Comparison of ENCODE assay signal across 8 cellular contexts in genomic region chr22:19962246-19962908, GRCh38. TPM values are rescaled to one million over a fixed set of nuclear protein-coding genes. Genes with fewer than 3 reads are reported as not detected.
A peak's percentile ranks its signal among the peaks of the same experiment; 100 is the strongest.
DNase-seq lines count a peak whose midpoint lies in the region; ATAC-seq, FAIRE-seq and TF ChIP-seq lines count a peak whose summit lies in the region.

No MANE protein-coding gene starts in this region.

- peaks cover 65% of the 10 kb centered on the region for H3K36me3 ChIP-seq in DND-41 (ENCODE audit: insufficient read depth, low read length)
- H3K36me3 ChIP-seq in GM12878 (ENCODE audit: control insufficient read depth in 2 of 2, insufficient read depth in 2 of 2, low read length in 1 of 2) = peaks cover 0 to 3% of the 10 kb centered on the region in 2 experiments; a peak in 2 of 4 replicates
- H3K36me3 ChIP-seq in iPS DF 6.9 (ENCODE audit: control insufficient read depth, insufficient read depth, low read length) = no peaks in the 10 kb centered on the region; the same call in 1 of the 2 replicates
- peaks cover 21 to 35% (median 24%) of the 10 kb centered on the region in 3 donors for H3K36me3 ChIP-seq in skeletal muscle tissue (ENCODE audit: control insufficient read depth in 3 of 3, insufficient read depth in 3 of 3, low read length in 3 of 3)

- H4K20me1 ChIP-seq in DND-41 (ENCODE audit: insufficient read depth, low read length) (peaks cover 46% of the 10 kb centered on the region), GM12878 (ENCODE audit: control insufficient read depth, insufficient read depth) (no peaks in the 10 kb centered on the region)

- no TSS peak for BruUV-seq in GM12878 (replicated peaks; lab: Mats Ljungman, UMichigan)

- FAIRE-seq in GM12878 (lab: Jason Lieb, UNC) = no peak

- H3K4me1 ChIP-seq in DND-41 (ENCODE audit: insufficient read depth, low read length) (no peaks in the 10 kb centered on the region), GM12878 (ENCODE audit: control insufficient read depth, insufficient read depth, low read length) (no peaks in the 10 kb centered on the region), iPS DF 6.9 (ENCODE audit: control insufficient read depth, insufficient read depth, low read length) (peaks cover 11% of the 10 kb centered on the region), skeletal muscle tissue (ENCODE audit: control insufficient read depth in 3 of 3, insufficient read depth in 3 of 3, low read length in 3 of 3) (peaks cover 25 to 36% (median 31%) of the 10 kb centered on the region in 3 donors)

- H3K9me3 ChIP-seq in DND-41 (ENCODE audit: insufficient read depth, low read length, severe bottlenecking) = no peaks in the 10 kb centered on the region
- no peaks in the 10 kb centered on the region for H3K9me3 ChIP-seq in GM12878 (replicated peaks; ENCODE audit: control insufficient read depth, insufficient read depth, low read length)
- H3K9me3 ChIP-seq in iPS DF 6.9 (ENCODE audit: control insufficient read depth, insufficient read depth, low read length) = no peaks in the 10 kb centered on the region
- no peaks in the 10 kb centered on the region for H3K9me3 ChIP-seq in skeletal muscle tissue (ENCODE audit: control insufficient read depth in 3 of 3, low read length in 3 of 3)

- peak; percentile 23; the same call in 1 of the 2 replicates for TF ChIP-seq RAD21 in GM12878 (IDR thresholded peaks at IDR 0.05; ENCODE audit: insufficient read depth, low read depth, low read length)

- H3K4me3 ChIP-seq in DND-41 (ENCODE audit: low read depth in 1 of 2, low read length in 2 of 2) (no peak overlapping the region), GM12878 (no peak overlapping the region), iPS DF 6.9 (ENCODE audit: low read length) (no peak overlapping the region), skeletal muscle tissue (ENCODE audit: low read length in 3 of 3) (no peak overlapping the region)

- 50% methylated on average over 21 of the region's 22 CpGs for WGBS in GM12878 (ENCODE audit: insufficient coverage, insufficient replicate concordance, low lambda C conversion rate, missing lambda C conversion rate)
- WGBS in iPS DF 6.9 (ENCODE audit: insufficient coverage, insufficient read length) = no CpG with 5 or more reads among the region's 22 CpGs

- in situ Hi-C loops in GM12878 (cut with MboI) = no loop called here

- intact Hi-C loops in GM12878 (cut with micrococcal nuclease; ENCODE audit: unreplicated experiment) = no loop called here

- TF ChIP-seq CTCF in DND-41 (IDR thresholded peaks at IDR 0.05; ENCODE audit: borderline replicate concordance, extremely low read depth, low read length, poor library complexity, severe bottlenecking) = peak; percentile 86
- TF ChIP-seq CTCF in GM12878 (IDR thresholded peaks at IDR 0.05 in 2 of 3, conservative IDR thresholded peaks at IDR 0.05 in 1 of 3; ENCODE audit: control insufficient read depth in 2 of 3, extremely low read depth in 1 of 3, insufficient read depth in 1 of 3, low read depth in 3 of 3, low read length in 3 of 3) = peak; percentile 35 to 65 (median 58)

- no peak for TF ChIP-seq EP300 in GM12878 (IDR thresholded peaks at IDR 0.05; ENCODE audit: borderline replicate concordance in 1 of 2, control insufficient read depth in 1 of 2, low read depth in 2 of 2, low read length in 2 of 2)

- DNase-seq in DND-41 (peak; percentile 89), LoVo (ENCODE audit: low spot score) (peak; percentile 41), SW480 (ENCODE audit: low spot score) (peak; percentile 66), GM12878 (ENCODE audit: low read depth, low spot score) (no peak), iPS DF 6.9 (ENCODE audit: low read depth, low spot score) (peak; percentile 72)

- H3K79me2 ChIP-seq in DND-41 (ENCODE audit: insufficient read depth, low read length) = peaks cover 5% of the 10 kb centered on the region; the same call in 1 of the 2 replicates
- H3K79me2 ChIP-seq in GM12878 (ENCODE audit: control insufficient read depth, insufficient read depth, low read length) = no peaks in the 10 kb centered on the region

- H3K27ac ChIP-seq in DND-41 (ENCODE audit: low read length) (peak overlapping the region; percentile 6; the same call in 1 of the 2 replicates), GM12878 (ENCODE audit: control insufficient read depth, insufficient read depth) (no peak overlapping the region), iPS DF 6.9 (ENCODE audit: low read length) (no peak overlapping the region), skeletal muscle tissue (ENCODE audit: low read depth, low read length) (no peak overlapping the region)

- RAD21 ChIA-PET in GM12878 (lab: Charles Lee; ENCODE audit: unreplicated experiment) = interaction anchor here (0.6 kb wide), 1 partner anchor 168 kb away, joined by 3 read pairs; no protein-coding TSS in a partner anchor

- H3K9ac ChIP-seq in DND-41 (ENCODE audit: low read depth, low read length) (no peak overlapping the region), GM12878 (ENCODE audit: control insufficient read depth, insufficient read depth, low read length) (no peak overlapping the region), skeletal muscle tissue (ENCODE audit: low read depth in 1 of 3, low read length in 3 of 3) (peak overlapping the region in 2 of 3 donors; percentile 28 to 60)

- H2AFZ ChIP-seq in DND-41 (ENCODE audit: low read depth, low read length) = no peak overlapping the region
- no peak overlapping the region for H2AFZ ChIP-seq in GM12878 (ENCODE audit: control insufficient read depth, low read depth, low read length)

- H3K4me2 ChIP-seq in DND-41 (ENCODE audit: insufficient read depth, low read length) (no peak overlapping the region), GM12878 (ENCODE audit: control insufficient read depth, insufficient read depth) (no peak overlapping the region)

- SMC1A ChIA-PET in GM12878 (lab: Charles Lee; ENCODE audit: uncharacterized antibody, unreplicated experiment) = no interaction called here

- no peaks in the 10 kb centered on the region for H3K27me3 ChIP-seq in DND-41 (ENCODE audit: insufficient read depth, low read length, poor library complexity)
- no peaks in the 10 kb centered on the region for H3K27me3 ChIP-seq in GM12878 (replicated peaks in 1 of 2; ENCODE audit: control insufficient read depth in 2 of 2, insufficient read depth in 2 of 2, low read length in 1 of 2)
- no peaks in the 10 kb centered on the region for H3K27me3 ChIP-seq in iPS DF 6.9 (ENCODE audit: control insufficient read depth, insufficient read depth, low read length)
- no peaks in the 10 kb centered on the region for H3K27me3 ChIP-seq in skeletal muscle tissue (ENCODE audit: control insufficient read depth in 3 of 3, insufficient read depth in 3 of 3, low read length in 3 of 3)

- POLR2A ChIA-PET in GM12878 (lab: Charles Lee) = no interaction called here

- CTCF ChIA-PET in GM12878 (lab: Yijun Ruan, JAX) = no interaction called here

- peak; percentile 46 for TF ChIP-seq POLR2A in GM12878 (IDR thresholded peaks at IDR 0.05; ENCODE audit: low read depth, low read length)

- peak; percentile 93 for ATAC-seq in DND-41 (ENCODE audit: insufficient read depth, low read depth)
- ATAC-seq in GM12878 = peak; percentile 92
- no peak for ATAC-seq in HG03097 (IDR thresholded peaks at IDR 0.05; ENCODE audit: low FRiP score, unreplicated experiment)
- ATAC-seq in GM19455 (IDR thresholded peaks at IDR 0.05; ENCODE audit: unreplicated experiment) = no peak

RNA-seq across cellular contexts. Expression of gene TXNRD2, which starts 20.8 kb away (rescaled TPM):
- 34.2 and 45.3 TPM in 2 replicates for total RNA-seq in GM12878 (2013; cell fraction: nucleolus; rRNA removed)
- total RNA-seq in GM12878 (2014; rRNA removed) (13.9 and 16.5 TPM in 2 replicates), GM12878 (2014; rRNA removed; fragmentation: Illumina TruSeq; extraction: Trizol) (10.0 and 11.2 TPM in 2 replicates), GM12878 (2021) (17.7 and 19.4 TPM in 2 replicates), skeletal muscle tissue (13.6 TPM)
- 7.3 TPM for polyA plus RNA-seq in GM12878 (2011; ENCODE audit: low read depth)
- polyA plus RNA-seq in GM12878 (2011; rRNA removed) (8.6 and 12.4 TPM in 2 replicates), GM12878 (2014; fragmentation: Illumina TruSeq; extraction: Trizol) (7.7 and 8.7 TPM in 2 replicates), GM12878 (2014; fragmentation: Nextera tagmentation; extraction: Ambion mirVana) (1 to 10 TPM; 1.6 to 1.9 TPM), GM12878 (2014; rRNA removed) (14.1 and 15.4 TPM in 2 replicates), GM12878 (2016; fragmentation: Nextera tagmentation; extraction: Ambion mirVana) (10 to 100 TPM; 24.3 to 26.0 TPM)
- polyA plus RNA-seq in GM12878 (2011; cell fraction: cytosol; rRNA removed) = 15.1 and 16.9 TPM in 2 replicates
- 24.7 and 26.3 TPM in 2 replicates for polyA plus RNA-seq in GM12878 (2011; cell fraction: nucleus; rRNA removed)
- 15.5 and 17.1 TPM in 2 replicates for polyA plus RNA-seq in GM12878 (2012)
- 8.6 and 15.8 TPM in 2 replicates for polyA minus RNA-seq in GM12878 (2011; rRNA and poly(A)+ RNA removed)
- polyA minus RNA-seq in GM12878 (2011; cell fraction: cytosol; rRNA and poly(A)+ RNA removed) = 7.1 and 11.1 TPM in 2 replicates
- polyA minus RNA-seq in GM12878 (2011; cell fraction: nucleus; rRNA and poly(A)+ RNA removed) = 7.9 and 14.4 TPM in 2 replicates

RNA-seq across cellular contexts. Expression of gene COMT, which starts 20.8 kb away (rescaled TPM):
- 66.9 and 75.9 TPM in 2 replicates for total RNA-seq in GM12878 (2013; cell fraction: nucleolus; rRNA removed)
- 107 and 112 TPM in 2 replicates for total RNA-seq in GM12878 (2014; rRNA removed)
- 26.8 and 33.7 TPM in 2 replicates for total RNA-seq in GM12878 (2014; rRNA removed; fragmentation: Illumina TruSeq; extraction: Trizol)
- total RNA-seq in GM12878 (2021) = 99.7 and 114 TPM in 2 replicates
- 26.9 TPM for polyA plus RNA-seq in GM12878 (2011; ENCODE audit: low read depth)
- polyA plus RNA-seq in GM12878 (2011; rRNA removed) = 12.4 and 30.7 TPM in 2 replicates
- polyA plus RNA-seq in GM12878 (2011; cell fraction: cytosol; rRNA removed) = 67.0 and 75.8 TPM in 2 replicates
- 77.9 and 87.9 TPM in 2 replicates for polyA plus RNA-seq in GM12878 (2011; cell fraction: nucleus; rRNA removed)
- polyA plus RNA-seq in GM12878 (2012) = 76.9 and 81.1 TPM in 2 replicates
- 4.8 and 26.1 TPM in 2 replicates for polyA plus RNA-seq in GM12878 (2014; fragmentation: Illumina TruSeq; extraction: Trizol)
- polyA plus RNA-seq in GM12878 (2014; fragmentation: Nextera tagmentation; extraction: Ambion mirVana) = 10 to 100 TPM in 1 of 2 experiments, 1 to 10 TPM in 1; 4.5 to 16.1 TPM
- 98.5 and 117 TPM in 2 replicates for polyA plus RNA-seq in GM12878 (2014; rRNA removed)
- 100 to 1,000 TPM; 142 to 152 TPM for polyA plus RNA-seq in GM12878 (2016; fragmentation: Nextera tagmentation; extraction: Ambion mirVana)
- 18.1 and 31.4 TPM in 2 replicates for polyA minus RNA-seq in GM12878 (2011; rRNA and poly(A)+ RNA removed)
- polyA minus RNA-seq in GM12878 (2011; cell fraction: cytosol; rRNA and poly(A)+ RNA removed) = 13.0 and 19.3 TPM in 2 replicates
- polyA minus RNA-seq in GM12878 (2011; cell fraction: nucleus; rRNA and poly(A)+ RNA removed) = 11.8 and 20.2 TPM in 2 replicates
- 25.6 TPM for total RNA-seq in skeletal muscle tissue

RNA-seq across cellular contexts. Expression of gene ARVCF, which starts 54.2 kb away (rescaled TPM):
- 0.76 and 0.92 TPM in 2 replicates for total RNA-seq in GM12878 (2013; cell fraction: nucleolus; rRNA removed)
- total RNA-seq in GM12878 (2014; rRNA removed) = 0.44 and 1.0 TPM in 2 replicates
- 0.13 and 0.32 TPM in 2 replicates for total RNA-seq in GM12878 (2014; rRNA removed; fragmentation: Illumina TruSeq; extraction: Trizol)
- 1.8 and 1.9 TPM in 2 replicates for total RNA-seq in GM12878 (2021)
- 0.13 TPM for polyA plus RNA-seq in GM12878 (2011; ENCODE audit: low read depth)
- polyA plus RNA-seq in GM12878 (2011; rRNA removed) = 0.17 and 0.26 TPM in 2 replicates
- polyA plus RNA-seq in GM12878 (2011; cell fraction: cytosol; rRNA removed) = 0.22 and 0.60 TPM in 2 replicates
- 5.6 and 6.7 TPM in 2 replicates for polyA plus RNA-seq in GM12878 (2011; cell fraction: nucleus; rRNA removed)
- polyA plus RNA-seq in GM12878 (2012) = 1.2 and 3.5 TPM in 2 replicates
- polyA plus RNA-seq in GM12878 (2014; fragmentation: Illumina TruSeq; extraction: Trizol) = 0.13 and 0.21 TPM in 2 replicates
- polyA plus RNA-seq in GM12878 (2014; fragmentation: Nextera tagmentation; extraction: Ambion mirVana) = not detected
- 1.00 and 2.6 TPM in 2 replicates for polyA plus RNA-seq in GM12878 (2014; rRNA removed)
- 1 to 10 TPM; 1.0 to 1.3 TPM for polyA plus RNA-seq in GM12878 (2016; fragmentation: Nextera tagmentation; extraction: Ambion mirVana)
- 0.15 and 0.52 TPM in 2 replicates for polyA minus RNA-seq in GM12878 (2011; rRNA and poly(A)+ RNA removed)
- not detected in 2 replicates for polyA minus RNA-seq in GM12878 (2011; cell fraction: cytosol; rRNA and poly(A)+ RNA removed)
- 2.0 and 2.1 TPM in 2 replicates for polyA minus RNA-seq in GM12878 (2011; cell fraction: nucleus; rRNA and poly(A)+ RNA removed)
- 49.6 TPM for total RNA-seq in skeletal muscle tissue

RNA-seq across cellular contexts. Expression of gene TANGO2, which starts 58.5 kb away (rescaled TPM):
- 42.1 and 46.9 TPM in 2 replicates for total RNA-seq in GM12878 (2013; cell fraction: nucleolus; rRNA removed)
- 24.2 and 25.6 TPM in 2 replicates for total RNA-seq in GM12878 (2014; rRNA removed)
- 14.2 and 17.5 TPM in 2 replicates for total RNA-seq in GM12878 (2014; rRNA removed; fragmentation: Illumina TruSeq; extraction: Trizol)
- total RNA-seq in GM12878 (2021) = 19.4 and 22.2 TPM in 2 replicates
- polyA plus RNA-seq in GM12878 (2011; ENCODE audit: low read depth) = 14.8 TPM
- 9.7 and 21.0 TPM in 2 replicates for polyA plus RNA-seq in GM12878 (2011; rRNA removed)
- 27.8 and 38.8 TPM in 2 replicates for polyA plus RNA-seq in GM12878 (2011; cell fraction: cytosol; rRNA removed)
- polyA plus RNA-seq in GM12878 (2011; cell fraction: nucleus; rRNA removed) = 28.8 and 31.0 TPM in 2 replicates
- polyA plus RNA-seq in GM12878 (2012) = 14.9 and 15.9 TPM in 2 replicates
- polyA plus RNA-seq in GM12878 (2014; fragmentation: Illumina TruSeq; extraction: Trizol) = 11.6 and 19.8 TPM in 2 replicates
- 1 to 10 TPM; 4.0 to 5.0 TPM for polyA plus RNA-seq in GM12878 (2014; fragmentation: Nextera tagmentation; extraction: Ambion mirVana)
- 23.1 and 26.7 TPM in 2 replicates for polyA plus RNA-seq in GM12878 (2014; rRNA removed)
- 10 to 100 TPM; 20.8 to 24.8 TPM for polyA plus RNA-seq in GM12878 (2016; fragmentation: Nextera tagmentation; extraction: Ambion mirVana)
- 40.0 and 50.8 TPM in 2 replicates for polyA minus RNA-seq in GM12878 (2011; rRNA and poly(A)+ RNA removed)
- polyA minus RNA-seq in GM12878 (2011; cell fraction: cytosol; rRNA and poly(A)+ RNA removed) = 9.4 and 9.5 TPM in 2 replicates
- 7.4 and 13.3 TPM in 2 replicates for polyA minus RNA-seq in GM12878 (2011; cell fraction: nucleus; rRNA and poly(A)+ RNA removed)
- total RNA-seq in skeletal muscle tissue = 13.6 TPM

Comparison
In these comparisons a context has a peak if more than half of its experiments do, and no peak if none do; other contexts are left out.
1. ATAC-seq: peak in DND-41 (single experiment) and GM12878 (single experiment); none in HG03097 (single experiment) and GM19455 (single experiment).
2. H3K9ac ChIP-seq: peak in skeletal muscle tissue (2 of 3); none in DND-41 (single experiment) and GM12878 (single experiment).
3. RNA of gene ARVCF, which starts 54.2 kb away (total RNA-seq): 49.6 TPM in skeletal muscle tissue (single experiment); 0.13 to 1.9 TPM in GM12878; every median in the first group is over 10 times any median in the second.